8 cellular contexts compared by ENCODE assay signal in genomic region chr9:109012009-109012875, GRCh38. TPM values are rescaled to one million over a fixed set of nuclear protein-coding genes. Genes with fewer than 3 reads are reported as not detected.
DNase-seq lines count a peak whose midpoint lies in the region; ATAC-seq and TF ChIP-seq lines count a peak whose summit lies in the region.

No MANE protein-coding gene starts in this region.

- H3K27me3 ChIP-seq in neuron (ENCODE audit: insufficient read depth, low read length) = no peaks in the 10 kb centered on the region
- no peaks in the 10 kb centered on the region for H3K27me3 ChIP-seq in thoracic aorta (replicated peaks; ENCODE audit: insufficient read depth)

- peak; percentile 22 for ATAC-seq in GM19043 (IDR thresholded peaks at IDR 0.05; ENCODE audit: low read depth, unreplicated experiment)
- peak; percentile 33 for ATAC-seq in HG03442 (IDR thresholded peaks at IDR 0.05; ENCODE audit: unreplicated experiment)
- ATAC-seq in thoracic aorta (ENCODE audit: insufficient number of reproducible peaks, low FRiP score, low read depth) = peak; percentile 71

- peak; percentile 87 for DNase-seq in AG20443 (ENCODE audit: low spot score)
- DNase-seq in activated naive CD4-positive, alpha-beta T cell treated with Interleukin-2 at 50 U/mL for 16 hours = peak; percentile 62
- DNase-seq in foreskin melanocyte = peak; percentile 79
- peak; percentile 66 for DNase-seq in thoracic aorta (ENCODE audit: low spot score)

- TF ChIP-seq CTCF in thoracic aorta (IDR thresholded peaks at IDR 0.05) = no peak

- H3K4me3 ChIP-seq in neuron (ENCODE audit: low read length) (peak overlapping the region; percentile 81), thoracic aorta (peak overlapping the region; percentile 94)

- H2AFZ ChIP-seq in neuron (ENCODE audit: low read depth, low read length) = peak overlapping the region; percentile 87

- H3K4me1 ChIP-seq in neuron (ENCODE audit: insufficient read depth, low read length) (peaks cover 35% of the 10 kb centered on the region), thoracic aorta (ENCODE audit: control insufficient read depth in 1 of 2, low read depth in 2 of 2) (peaks cover 12 to 31% of the 10 kb centered on the region in 2 donors)

- H3K9me3 ChIP-seq in neuron (ENCODE audit: low read length) (no peaks in the 10 kb centered on the region), thoracic aorta (no peaks in the 10 kb centered on the region)

- peak overlapping the region; percentile 90 to 98 for H3K27ac ChIP-seq in thoracic aorta

- no peaks in the 10 kb centered on the region for H3K36me3 ChIP-seq in neuron (ENCODE audit: insufficient read depth, low read length)
- H3K36me3 ChIP-seq in thoracic aorta = no peaks in the 10 kb centered on the region

TF ChIP-seq in PFSK-1, 5 proteins besides CTCF, POLR2A, EP300 and RAD21:
- TF ChIP-seq POLR2AphosphoS5 (IDR thresholded peaks at IDR 0.05; ENCODE audit: low read depth, low read length) (no peak), REST (IDR thresholded peaks at IDR 0.05; ENCODE audit: insufficient read depth in 1 of 2, low read depth in 2 of 2, low read length in 2 of 2) (no peak), FOXP2 (optimal IDR thresholded peaks at IDR 0.05; ENCODE audit: borderline replicate concordance, extremely low read depth, extremely low read length, insufficient read depth) (no peak), TAF1 (IDR thresholded peaks at IDR 0.05; ENCODE audit: borderline replicate concordance, insufficient read depth, low read length) (0 out of 2 replicates have a peak, but pooled peaks have one; percentile 38), SIN3A (IDR thresholded peaks at IDR 0.05; ENCODE audit: borderline replicate concordance, insufficient read depth, low read length) (0 out of 2 replicates have a peak, but pooled peaks have one; percentile 17)

RNA-seq across cellular contexts. Expression of gene CTNNAL1, which starts 1.1 kb away (rescaled TPM):
- polyA plus RNA-seq in PFSK-1 (2012; ENCODE audit: insufficient read length, low read depth) = 23.6 TPM
- 10 to 100 TPM; 41.8 to 45.0 TPM for total RNA-seq in thoracic aorta

Comparison
In these comparisons a context has a peak if more than half of its experiments do, and no peak if none do; other contexts are left out.
1. Peak in every context shown above with its lines: DNase-seq, ATAC-seq, H3K4me3 ChIP-seq and H3K27ac ChIP-seq.